In the genomic region with DNA sequence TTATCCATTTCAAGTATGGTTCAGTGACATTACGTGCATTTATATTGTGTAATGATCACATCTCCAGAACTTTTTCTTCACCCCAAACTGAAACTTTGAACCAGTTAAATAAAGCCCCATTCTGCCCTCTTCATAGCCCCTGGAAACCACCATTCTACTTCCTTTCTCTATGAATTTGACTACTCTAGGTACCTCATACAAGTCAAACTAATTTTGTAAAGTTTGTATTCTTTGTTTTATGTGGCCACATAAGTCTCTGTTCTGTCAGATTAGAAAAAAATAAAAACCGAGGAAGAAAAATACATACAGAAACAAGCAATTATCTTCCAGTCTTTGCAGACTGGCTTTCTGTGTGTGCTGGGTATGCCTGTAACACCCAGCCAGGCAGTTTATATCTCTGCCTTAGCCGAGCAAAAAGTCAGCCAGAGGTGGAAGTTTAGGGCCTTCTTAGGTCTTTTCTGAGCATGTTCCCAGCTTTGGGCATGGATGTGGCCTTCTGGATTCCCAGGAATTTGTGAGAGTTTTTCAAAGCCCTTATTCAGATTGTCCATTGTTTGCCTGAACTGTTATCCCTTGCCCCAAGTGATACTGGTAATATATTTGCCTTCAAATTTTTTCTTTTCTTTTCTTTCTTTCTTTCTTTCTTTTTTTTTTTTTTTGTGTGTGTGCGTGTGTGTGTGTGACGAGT, we compare ENCODE assay signal across 11 cellular contexts. TPM values are rescaled to one million over a fixed set of nuclear protein-coding genes. Genes with fewer than 3 reads are reported as not detected.
DNase-seq lines count a peak whose midpoint lies in the region; ATAC-seq and TF ChIP-seq lines count a peak whose summit lies in the region.
"Had no signal": no experiment of that assay in that cellular context is flagged by ENCODE, and none has a peak within 500 bp of the region (broad histone marks: within the 10 kb centered on the region; RNA-seq: fewer than 3 reads in every experiment).

No MANE protein-coding gene starts in this region.

- no peaks in the 10 kb centered on the region for H3K27me3 Mint-ChIP-seq in activated naive CD8-positive, alpha-beta T cell treated with anti-CD3 and anti-CD28 coated beads, Interleukin-2, amount 50 U/mL, for 24 hours

- 76 to 89% methylated on average over 5 of the region's 5 CpGs for WGBS in sigmoid colon, 2 donors

- H3K4me3 ChIP-seq in GM08714 (ENCODE audit: low read length) (peak overlapping the region; percentile 48; the same call in 1 of the 2 replicates), sigmoid colon (no peak overlapping the region)
- H3K4me3 ChIP-seq: BLaER1, dorsolateral prefrontal cortex had no signal

- H3K27me3 ChIP-seq in sigmoid colon = no peaks in the 10 kb centered on the region
- H3K27me3 ChIP-seq: BLaER1, dorsolateral prefrontal cortex had no signal

- no peak overlapping the region for H3K4me3 Mint-ChIP-seq in activated naive CD8-positive, alpha-beta T cell treated with anti-CD3 and anti-CD28 coated beads, Interleukin-2, amount 50 U/mL, for 24 hours

- peak; percentile 40 for ATAC-seq in GM19395 (IDR thresholded peaks at IDR 0.05; ENCODE audit: unreplicated experiment)
- peak; percentile 51 for ATAC-seq in HG03159 (IDR thresholded peaks at IDR 0.05; ENCODE audit: unreplicated experiment)
- ATAC-seq in activated naive CD8-positive, alpha-beta T cell treated with anti-CD3 and anti-CD28 coated beads, Interleukin-2, amount 50 U/mL, for 24 hours = peak; percentile 49
- ATAC-seq in HG03196 (IDR thresholded peaks at IDR 0.05; ENCODE audit: unreplicated experiment) = no peak

- no peaks in the 10 kb centered on the region for H3K9me3 ChIP-seq in sigmoid colon

- H3K27ac ChIP-seq in sigmoid colon = no peak overlapping the region
- H3K27ac ChIP-seq: BLaER1, dorsolateral prefrontal cortex had no signal

- H3K9me3 Mint-ChIP-seq in activated naive CD8-positive, alpha-beta T cell treated with anti-CD3 and anti-CD28 coated beads, Interleukin-2, amount 50 U/mL, for 24 hours = peaks cover 6% of the 10 kb centered on the region

- no peak for TF ChIP-seq POLR2A in sigmoid colon (IDR thresholded peaks at IDR 0.05)

- H3K36me3 ChIP-seq in sigmoid colon = no peaks in the 10 kb centered on the region
- H3K36me3 ChIP-seq: BLaER1 had no signal

- no peaks in the 10 kb centered on the region for H3K36me3 Mint-ChIP-seq in activated naive CD8-positive, alpha-beta T cell treated with anti-CD3 and anti-CD28 coated beads, Interleukin-2, amount 50 U/mL, for 24 hours (ENCODE audit: low read depth)

- H3K4me1 ChIP-seq in sigmoid colon = no peaks in the 10 kb centered on the region

- H3K27ac Mint-ChIP-seq in activated naive CD8-positive, alpha-beta T cell treated with anti-CD3 and anti-CD28 coated beads, Interleukin-2, amount 50 U/mL, for 24 hours = no peak overlapping the region

- peaks cover 25% of the 10 kb centered on the region for H3K4me1 Mint-ChIP-seq in activated naive CD8-positive, alpha-beta T cell treated with anti-CD3 and anti-CD28 coated beads, Interleukin-2, amount 50 U/mL, for 24 hours

- intact Hi-C loops in sigmoid colon (cut with DNase I) = no loop called here
- intact Hi-C loops in head of caudate nucleus (cut with DNase I) = no loop called here

- TF ChIP-seq EP300 in sigmoid colon (IDR thresholded peaks at IDR 0.05) = no peak

- DNase-seq in activated naive CD8-positive, alpha-beta T cell treated with anti-CD3 and anti-CD28 coated beads, Interleukin-2, amount 50 U/mL, for 24 hours = no peak
- no peak for DNase-seq in sigmoid colon
- no peak for DNase-seq in head of caudate nucleus
- DNase-seq in stimulated activated CD4-positive, alpha-beta T cell treated with anti-CD3 and anti-CD28 coated beads, Interleukin-4, amount 100 ng/mL, for 4 hours = no peak
- DNase-seq: activated naive CD4-positive, alpha-beta T cell; dorsolateral prefrontal cortex had no signal

- no peak for TF ChIP-seq CTCF in sigmoid colon (IDR thresholded peaks at IDR 0.05)

RNA-seq across cellular contexts. Expression of a gene that starts 6.0 kb away (rescaled TPM):
- 1 to 10 TPM in 2 of 4 donors, under 1 TPM in 2; 0.27 to 3.6 (median 0.95) TPM for total RNA-seq in sigmoid colon
- polyA plus RNA-seq in sigmoid colon = 10 to 100 TPM in 1 of 3 donors, 1 to 10 TPM in 2; 4.9 to 12.3 (median 5.4) TPM
